In genomic region chr16:30609002-30609927, GRCh38 we compare ENCODE assay signal across 1 cellular context.
TF ChIP-seq lines count a peak whose summit lies in the region.

No MANE protein-coding gene starts in this region.

TF ChIP-seq in K562, 482 proteins besides CTCF, POLR2A, EP300 and RAD21 (continued from another document and continues in another):
- no peak for TF ChIP-seq HNRNPUL1 (IDR thresholded peaks at IDR 0.05; ENCODE audit: low read length)
- TF ChIP-seq MAFF (IDR thresholded peaks at IDR 0.05; ENCODE audit: low read length), result no peak
- no peak for TF ChIP-seq RBM17 (IDR thresholded peaks at IDR 0.05; ENCODE audit: borderline replicate concordance, low read depth, low read length)
- TF ChIP-seq SIX5 (IDR thresholded peaks at IDR 0.05; ENCODE audit: borderline replicate concordance in 1 of 2, insufficient read depth in 1 of 2, low read depth in 1 of 2, low read length in 2 of 2), result no peak
- no peak for TF ChIP-seq ARHGAP35 (IDR thresholded peaks at IDR 0.05; ENCODE audit: partially characterized antibody)
- no peak for TF ChIP-seq HDAC3 (IDR thresholded peaks at IDR 0.05; ENCODE audit: borderline replicate concordance, partially characterized antibody)
- TF ChIP-seq, protein P1, sequence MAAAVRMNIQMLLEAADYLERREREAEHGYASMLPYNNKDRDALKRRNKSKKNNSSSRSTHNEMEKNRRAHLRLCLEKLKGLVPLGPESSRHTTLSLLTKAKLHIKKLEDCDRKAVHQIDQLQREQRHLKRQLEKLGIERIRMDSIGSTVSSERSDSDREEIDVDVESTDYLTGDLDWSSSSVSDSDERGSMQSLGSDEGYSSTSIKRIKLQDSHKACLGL (CRISPR knock-in tag; IDR thresholded peaks at IDR 0.05; ENCODE audit: borderline replicate concordance, poor library complexity, severe bottlenecking), result no peak
- TF ChIP-seq KAT2B (IDR thresholded peaks at IDR 0.05; ENCODE audit: low read depth, low read length), result no peak
- no peak for TF ChIP-seq ATF1 (CRISPR knock-in tag; IDR thresholded peaks at IDR 0.05)
- TF ChIP-seq ATF1 (tag; IDR thresholded peaks at IDR 0.05), result no peak
- TF ChIP-seq CTBP1 (IDR thresholded peaks at IDR 0.05; ENCODE audit: borderline replicate concordance), result peak; percentile 63; the same call in 1 of the 2 replicates
- TF ChIP-seq, protein P2, sequence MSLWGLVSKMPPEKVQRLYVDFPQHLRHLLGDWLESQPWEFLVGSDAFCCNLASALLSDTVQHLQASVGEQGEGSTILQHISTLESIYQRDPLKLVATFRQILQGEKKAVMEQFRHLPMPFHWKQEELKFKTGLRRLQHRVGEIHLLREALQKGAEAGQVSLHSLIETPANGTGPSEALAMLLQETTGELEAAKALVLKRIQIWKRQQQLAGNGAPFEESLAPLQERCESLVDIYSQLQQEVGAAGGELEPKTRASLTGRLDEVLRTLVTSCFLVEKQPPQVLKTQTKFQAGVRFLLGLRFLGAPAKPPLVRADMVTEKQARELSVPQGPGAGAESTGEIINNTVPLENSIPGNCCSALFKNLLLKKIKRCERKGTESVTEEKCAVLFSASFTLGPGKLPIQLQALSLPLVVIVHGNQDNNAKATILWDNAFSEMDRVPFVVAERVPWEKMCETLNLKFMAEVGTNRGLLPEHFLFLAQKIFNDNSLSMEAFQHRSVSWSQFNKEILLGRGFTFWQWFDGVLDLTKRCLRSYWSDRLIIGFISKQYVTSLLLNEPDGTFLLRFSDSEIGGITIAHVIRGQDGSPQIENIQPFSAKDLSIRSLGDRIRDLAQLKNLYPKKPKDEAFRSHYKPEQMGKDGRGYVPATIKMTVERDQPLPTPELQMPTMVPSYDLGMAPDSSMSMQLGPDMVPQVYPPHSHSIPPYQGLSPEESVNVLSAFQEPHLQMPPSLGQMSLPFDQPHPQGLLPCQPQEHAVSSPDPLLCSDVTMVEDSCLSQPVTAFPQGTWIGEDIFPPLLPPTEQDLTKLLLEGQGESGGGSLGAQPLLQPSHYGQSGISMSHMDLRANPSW (CRISPR knock-in tag; IDR thresholded peaks at IDR 0.05), result 0 out of 2 replicates have a peak, but pooled peaks have one; percentile 21
- no peak for TF ChIP-seq USF1 (CRISPR knock-in tag; IDR thresholded peaks at IDR 0.05)
- TF ChIP-seq ZNF561 (CRISPR knock-in tag; conservative IDR thresholded peaks at IDR 0.05), result no peak
- no peak for TF ChIP-seq DIDO1 (tag; IDR thresholded peaks at IDR 0.05; ENCODE audit: low read depth)
- no peak for TF ChIP-seq NFIX (CRISPR knock-in tag; IDR thresholded peaks at IDR 0.05; ENCODE audit: low read depth)
- TF ChIP-seq RCOR1 (IDR thresholded peaks at IDR 0.05; ENCODE audit: borderline replicate concordance in 1 of 2, low read depth in 2 of 2, low read length in 2 of 2), result no peak
- TF ChIP-seq NR1H2 (CRISPR knock-in tag; IDR thresholded peaks at IDR 0.05), result peak; percentile 77; the same call in 1 of the 2 replicates
- TF ChIP-seq CHAMP1 (IDR thresholded peaks at IDR 0.05), result no peak
- TF ChIP-seq ZNF133 (CRISPR knock-in tag; IDR thresholded peaks at IDR 0.05), result no peak
- TF ChIP-seq CBX1 (IDR thresholded peaks at IDR 0.05; ENCODE audit: low read depth), result no peak
- no peak for TF ChIP-seq ZNF695 (CRISPR knock-in tag; IDR thresholded peaks at IDR 0.05)
- 0 out of 2 replicates have a peak, but pooled peaks have one; percentile 23 for TF ChIP-seq FOXP1 (CRISPR knock-in tag; IDR thresholded peaks at IDR 0.05)
- 0 out of 2 replicates have a peak, but pooled peaks have one; percentile 52 for TF ChIP-seq ZBTB1 (CRISPR knock-in tag; IDR thresholded peaks at IDR 0.05; ENCODE audit: borderline replicate concordance, low read depth)
- no peak for TF ChIP-seq HDAC6 (IDR thresholded peaks at IDR 0.05; ENCODE audit: low read depth, low read length)
- TF ChIP-seq NKRF (IDR thresholded peaks at IDR 0.05; ENCODE audit: borderline replicate concordance), result no peak
- TF ChIP-seq, protein P3, sequence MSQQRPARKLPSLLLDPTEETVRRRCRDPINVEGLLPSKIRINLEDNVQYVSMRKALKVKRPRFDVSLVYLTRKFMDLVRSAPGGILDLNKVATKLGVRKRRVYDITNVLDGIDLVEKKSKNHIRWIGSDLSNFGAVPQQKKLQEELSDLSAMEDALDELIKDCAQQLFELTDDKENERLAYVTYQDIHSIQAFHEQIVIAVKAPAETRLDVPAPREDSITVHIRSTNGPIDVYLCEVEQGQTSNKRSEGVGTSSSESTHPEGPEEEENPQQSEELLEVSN (IDR thresholded peaks at IDR 0.05; ENCODE audit: borderline replicate concordance in 1 of 2, extremely low read depth in 1 of 2, insufficient read depth in 1 of 2, insufficient read length in 1 of 2, low read depth in 1 of 2, low read length in 1 of 2, poor library complexity in 1 of 2, severe bottlenecking in 1 of 2), result peak in 1 of 2 experiments; percentile 11
- TF ChIP-seq, protein P4, sequence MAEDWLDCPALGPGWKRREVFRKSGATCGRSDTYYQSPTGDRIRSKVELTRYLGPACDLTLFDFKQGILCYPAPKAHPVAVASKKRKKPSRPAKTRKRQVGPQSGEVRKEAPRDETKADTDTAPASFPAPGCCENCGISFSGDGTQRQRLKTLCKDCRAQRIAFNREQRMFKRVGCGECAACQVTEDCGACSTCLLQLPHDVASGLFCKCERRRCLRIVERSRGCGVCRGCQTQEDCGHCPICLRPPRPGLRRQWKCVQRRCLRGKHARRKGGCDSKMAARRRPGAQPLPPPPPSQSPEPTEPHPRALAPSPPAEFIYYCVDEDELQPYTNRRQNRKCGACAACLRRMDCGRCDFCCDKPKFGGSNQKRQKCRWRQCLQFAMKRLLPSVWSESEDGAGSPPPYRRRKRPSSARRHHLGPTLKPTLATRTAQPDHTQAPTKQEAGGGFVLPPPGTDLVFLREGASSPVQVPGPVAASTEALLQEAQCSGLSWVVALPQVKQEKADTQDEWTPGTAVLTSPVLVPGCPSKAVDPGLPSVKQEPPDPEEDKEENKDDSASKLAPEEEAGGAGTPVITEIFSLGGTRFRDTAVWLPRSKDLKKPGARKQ (CRISPR knock-in tag; IDR thresholded peaks at IDR 0.05), result no peak
- 0 out of 2 replicates have a peak, but pooled peaks have one; percentile 51 for TF ChIP-seq LCOR (CRISPR knock-in tag; IDR thresholded peaks at IDR 0.05)
- no peak for TF ChIP-seq RFX1 (IDR thresholded peaks at IDR 0.05)
- no peak for TF ChIP-seq PHF21A (IDR thresholded peaks at IDR 0.05; ENCODE audit: borderline replicate concordance, low read depth)
- TF ChIP-seq NCOR1 (IDR thresholded peaks at IDR 0.05), result no peak
- no peak for TF ChIP-seq GABPB2 (CRISPR knock-in tag; conservative IDR thresholded peaks at IDR 0.05)
- TF ChIP-seq NCOA1 (IDR thresholded peaks at IDR 0.05; ENCODE audit: low read depth), result no peak
- no peak for TF ChIP-seq C11orf30 (IDR thresholded peaks at IDR 0.05; ENCODE audit: low read depth)
- TF ChIP-seq TCF3 (CRISPR knock-in tag; IDR thresholded peaks at IDR 0.05), result 0 out of 2 replicates have a peak, but pooled peaks have one; percentile 21
- no peak for TF ChIP-seq RBFOX2 (IDR thresholded peaks at IDR 0.05; ENCODE audit: low read depth, low read length)
- no peak for TF ChIP-seq TCF15 (CRISPR knock-in tag; IDR thresholded peaks at IDR 0.05)
- TF ChIP-seq, protein P5, sequence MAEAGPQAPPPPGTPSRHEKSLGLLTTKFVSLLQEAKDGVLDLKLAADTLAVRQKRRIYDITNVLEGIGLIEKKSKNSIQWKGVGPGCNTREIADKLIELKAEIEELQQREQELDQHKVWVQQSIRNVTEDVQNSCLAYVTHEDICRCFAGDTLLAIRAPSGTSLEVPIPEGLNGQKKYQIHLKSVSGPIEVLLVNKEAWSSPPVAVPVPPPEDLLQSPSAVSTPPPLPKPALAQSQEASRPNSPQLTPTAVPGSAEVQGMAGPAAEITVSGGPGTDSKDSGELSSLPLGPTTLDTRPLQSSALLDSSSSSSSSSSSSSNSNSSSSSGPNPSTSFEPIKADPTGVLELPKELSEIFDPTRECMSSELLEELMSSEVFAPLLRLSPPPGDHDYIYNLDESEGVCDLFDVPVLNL (CRISPR knock-in tag; IDR thresholded peaks at IDR 0.05; ENCODE audit: low read depth), result no peak
- TF ChIP-seq KLF10 (CRISPR knock-in tag; IDR thresholded peaks at IDR 0.05), result no peak
- no peak for TF ChIP-seq GTF3C2 (IDR thresholded peaks at IDR 0.05; ENCODE audit: borderline replicate concordance, extremely low read depth, insufficient read length)
- no peak for TF ChIP-seq NFRKB (IDR thresholded peaks at IDR 0.05; ENCODE audit: low read depth)
- TF ChIP-seq TAF9B (IDR thresholded peaks at IDR 0.05; ENCODE audit: partially characterized antibody), result no peak
- no peak for TF ChIP-seq RBM14 (IDR thresholded peaks at IDR 0.05; ENCODE audit: borderline replicate concordance, insufficient read depth, low read depth, low read length)
- no peak for TF ChIP-seq SAP30 (IDR thresholded peaks at IDR 0.05; ENCODE audit: borderline replicate concordance, insufficient read depth, low read depth, low read length, poor library complexity, severe bottlenecking)
- TF ChIP-seq KAT8 (IDR thresholded peaks at IDR 0.05; ENCODE audit: low read depth), result no peak
- TF ChIP-seq GATAD2B (IDR thresholded peaks at IDR 0.05; ENCODE audit: borderline replicate concordance), result no peak
- peak; percentile 80 for TF ChIP-seq RBBP5 (IDR thresholded peaks at IDR 0.05; ENCODE audit: borderline replicate concordance, insufficient read depth, low read length, poor library complexity, severe bottlenecking)
- TF ChIP-seq POLR2B (IDR thresholded peaks at IDR 0.05; ENCODE audit: low read depth, partially characterized antibody), result no peak
- no peak for TF ChIP-seq ETV1 (tag; conservative IDR thresholded peaks at IDR 0.05; ENCODE audit: low read depth)
- TF ChIP-seq CBFA2T3 (IDR thresholded peaks at IDR 0.05), result no peak
- TF ChIP-seq, protein P6, sequence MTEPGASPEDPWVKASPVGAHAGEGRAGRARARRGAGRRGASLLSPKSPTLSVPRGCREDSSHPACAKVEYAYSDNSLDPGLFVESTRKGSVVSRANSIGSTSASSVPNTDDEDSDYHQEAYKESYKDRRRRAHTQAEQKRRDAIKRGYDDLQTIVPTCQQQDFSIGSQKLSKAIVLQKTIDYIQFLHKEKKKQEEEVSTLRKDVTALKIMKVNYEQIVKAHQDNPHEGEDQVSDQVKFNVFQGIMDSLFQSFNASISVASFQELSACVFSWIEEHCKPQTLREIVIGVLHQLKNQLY (CRISPR knock-in tag; conservative IDR thresholded peaks at IDR 0.05), result no peak
- no peak for TF ChIP-seq KLF6 (CRISPR knock-in tag; IDR thresholded peaks at IDR 0.05; ENCODE audit: borderline replicate concordance)
- no peak; the same call in 1 of the 2 replicates for TF ChIP-seq GTF2E2 (tag; IDR thresholded peaks at IDR 0.05)
